ENCODE assay signal across 10 cellular contexts in genomic region chr2:196131949-196132925, GRCh38. TPM values are rescaled to one million over a fixed set of nuclear protein-coding genes. Genes with fewer than 3 reads are reported as not detected.
DNase-seq lines count a peak whose midpoint lies in the region; ATAC-seq, FAIRE-seq and TF ChIP-seq lines count a peak whose summit lies in the region.
"Had no signal": no experiment of that assay in that cellular context is flagged by ENCODE, and none has a peak within 500 bp of the region (broad histone marks: within the 10 kb centered on the region; RNA-seq: fewer than 3 reads in every experiment).

No MANE protein-coding gene starts in this region.

- H3K9me3 ChIP-seq in smooth muscle cell (replicated peaks; ENCODE audit: low read depth): peaks cover 31% of the 10 kb centered on the region

- in situ Hi-C loops in G401 (cut with HindIII; ENCODE audit: low sequenced_read_pairs): no loop called here

- H3K79me2 ChIP-seq in smooth muscle cell (ENCODE audit: low read depth): no peaks in the 10 kb centered on the region

- H3K4me3 Mint-ChIP-seq in activated naive CD4-positive, alpha-beta T cell treated with anti-CD3 and anti-CD28 coated beads, Interleukin-2, amount 50 U/mL, for 24 hours: no peak overlapping the region

- no peak for DNase-seq in GM12892 (ENCODE audit: insufficient read length)
- peak; percentile 8 for DNase-seq in RKO (ENCODE audit: low spot score)
- no peak for DNase-seq in smooth muscle cell (lab: John Stamatoyannopoulos, UW; ENCODE audit: unreplicated experiment)
- DNase-seq in G401 (ENCODE audit: low spot score): no peak
- DNase-seq in NOMO-1 treated with DMSO at 0.1 percent for 48 hours (lab: John Stamatoyannopoulos, UW; ENCODE audit: unreplicated experiment): no peak
- DNase-seq in NCI-H1105 (lab: John Stamatoyannopoulos, UW): no peak
- DNase-seq: NCI-H187 had no signal

- H3K4me3 ChIP-seq in smooth muscle cell: no peak overlapping the region

- H3K36me3 Mint-ChIP-seq in activated naive CD4-positive, alpha-beta T cell treated with anti-CD3 and anti-CD28 coated beads, Interleukin-2, amount 50 U/mL, for 24 hours: peaks cover 50% of the 10 kb centered on the region

- FAIRE-seq in GM12892 (lab: Jason Lieb, UNC): peak; percentile 62
- FAIRE-seq: endometrium had no signal

- H3K27me3 ChIP-seq in smooth muscle cell (ENCODE audit: low read depth): no peaks in the 10 kb centered on the region

- peaks cover 13% of the 10 kb centered on the region for H3K4me1 Mint-ChIP-seq in activated naive CD4-positive, alpha-beta T cell treated with anti-CD3 and anti-CD28 coated beads, Interleukin-2, amount 50 U/mL, for 24 hours

- TF ChIP-seq CTCF in smooth muscle cell (IDR thresholded peaks at IDR 0.05; ENCODE audit: borderline replicate concordance, insufficient read depth, poor library complexity, severe bottlenecking): no peak

- no peaks in the 10 kb centered on the region for H3K27me3 Mint-ChIP-seq in activated naive CD4-positive, alpha-beta T cell treated with anti-CD3 and anti-CD28 coated beads, Interleukin-2, amount 50 U/mL, for 24 hours

- ATAC-seq in GM19324 (IDR thresholded peaks at IDR 0.05; ENCODE audit: low FRiP score, unreplicated experiment): no peak

- no peak overlapping the region for H3K9ac ChIP-seq in smooth muscle cell (ENCODE audit: low read depth)

- H3F3A ChIP-seq in smooth muscle cell (ENCODE audit: low read depth): peaks cover 25% of the 10 kb centered on the region

- no peaks in the 10 kb centered on the region for H3K4me1 ChIP-seq in smooth muscle cell (ENCODE audit: low read depth)

- H3K27ac Mint-ChIP-seq in activated naive CD4-positive, alpha-beta T cell treated with anti-CD3 and anti-CD28 coated beads, Interleukin-2, amount 50 U/mL, for 24 hours: peak overlapping the region; percentile 89

- no peaks in the 10 kb centered on the region for H4K20me1 ChIP-seq in smooth muscle cell (ENCODE audit: low read depth)

- H3K9me3 Mint-ChIP-seq in activated naive CD4-positive, alpha-beta T cell treated with anti-CD3 and anti-CD28 coated beads, Interleukin-2, amount 50 U/mL, for 24 hours: peaks cover 11% of the 10 kb centered on the region

- peak overlapping the region; percentile 2 for H3K27ac ChIP-seq in smooth muscle cell (ENCODE audit: low read depth)

- WGBS in smooth muscle cell (ENCODE audit: low lambda C conversion rate): 88% methylated on average over 5 of the region's 5 CpGs

- peaks cover 29% of the 10 kb centered on the region for H3K36me3 ChIP-seq in smooth muscle cell (ENCODE audit: low read depth)

- peak; percentile 52 for TF ChIP-seq POLR2A in GM12892 (IDR thresholded peaks at IDR 0.05; ENCODE audit: low read depth, low read length)

- H2AFZ ChIP-seq in smooth muscle cell (ENCODE audit: low read depth): no peak overlapping the region

- H3K4me2 ChIP-seq in smooth muscle cell: no peak overlapping the region

RNA-seq across cellular contexts. Expression of gene STK17B, which starts 39.1 kb away (rescaled TPM):
- polyA plus RNA-seq in GM12892 (2012; ENCODE audit: missing spikeins): 43.1 TPM
- 165 and 190 TPM in 2 replicates for total RNA-seq in smooth muscle cell
- polyA plus RNA-seq in smooth muscle cell: 26.6 and 33.5 TPM in 2 replicates
- 0.68 and 0.86 TPM in 2 replicates for total RNA-seq in G401 (2014; rRNA removed; shearing (Covaris generic))

Comparison
In these comparisons a context has a peak if more than half of its experiments do, and no peak if none do; other contexts are left out.
1. RNA of gene STK17B, which starts 39.1 kb away (total RNA-seq): 165 to 190 TPM in smooth muscle cell; 0.68 to 0.86 TPM in G401; every median in the first group is over 10 times any median in the second.